12 cellular contexts compared by ENCODE assay signal in genomic region chr2:239952251-239952650, GRCh38.
"Had no signal": no experiment of that assay in that cellular context is flagged by ENCODE, and none has a peak within 500 bp of the region (broad histone marks: within the 10 kb centered on the region; RNA-seq: fewer than 3 reads in every experiment).

No MANE protein-coding gene starts in this region.

- H3K9me3 ChIP-seq: breast epithelium, mucosa of descending colon, upper lobe of right lung had no signal

- H3K4me3 ChIP-seq: breast epithelium, mucosa of descending colon, upper lobe of right lung had no signal

- H3K36me3 ChIP-seq: breast epithelium, upper lobe of right lung had no signal

- H3K36me3 Mint-ChIP-seq: activated naive CD4-positive, alpha-beta T cell treated with anti-CD3 and anti-CD28 coated beads, Interleukin-2, amount 50 U/mL, for 72 hours; natural killer cell had no signal

- H3K9me3 Mint-ChIP-seq: activated naive CD4-positive, alpha-beta T cell treated with anti-CD3 and anti-CD28 coated beads, Interleukin-2, amount 50 U/mL, for 72 hours; activated T-helper 2 cell treated with anti-CD3 and anti-CD28 coated beads, Interferon-gamma antibody, Interleukin-2, Interleukin-4, amounts not matched to agents 10 μg/mL and 5 μg/mL and 100 μg/mL, durations not matched to agents 14 hours and 24 hours and 36 hours; natural killer cell had no signal

- H3K27me3 ChIP-seq: breast epithelium, upper lobe of right lung had no signal

- H3K27me3 Mint-ChIP-seq: progenitor cell of endocrine pancreas had no signal

- H3K27ac ChIP-seq: breast epithelium, upper lobe of right lung had no signal

- DNase-seq: amygdala; effector CD4-positive, alpha-beta T cell; foreskin melanocyte; kidney glomerular epithelial cell; natural killer cell; stimulated activated CD4-positive, alpha-beta T cell treated with anti-CD3 and anti-CD28 coated beads, Interleukin-4, amount 100 ng/mL, for 24 hours; upper lobe of right lung had no signal

- H3K27ac Mint-ChIP-seq: activated naive CD4-positive, alpha-beta T cell treated with anti-CD3 and anti-CD28 coated beads, Interleukin-2, amount 50 U/mL, for 72 hours; activated T-helper 2 cell treated with anti-CD3 and anti-CD28 coated beads, Interferon-gamma antibody, Interleukin-2, Interleukin-4, amounts not matched to agents 10 μg/mL and 5 μg/mL and 100 μg/mL, durations not matched to agents 14 hours and 24 hours and 36 hours; natural killer cell; progenitor cell of endocrine pancreas had no signal

- H3K4me3 Mint-ChIP-seq: natural killer cell had no signal

- H3K4me1 Mint-ChIP-seq: natural killer cell had no signal
